Comparison of ENCODE assay signal across 11 cellular contexts in genomic region chr17:28944862-28945741, GRCh38. TPM values are rescaled to one million over a fixed set of nuclear protein-coding genes. Genes with fewer than 3 reads are reported as not detected.
DNase-seq lines count a peak whose midpoint lies in the region; FAIRE-seq and TF ChIP-seq lines count a peak whose summit lies in the region.
"Had no signal": no experiment of that assay in that cellular context is flagged by ENCODE, and none has a peak within 500 bp of the region (broad histone marks: within the 10 kb centered on the region; RNA-seq: fewer than 3 reads in every experiment).

No MANE protein-coding gene starts in this region.

- BruUV-seq in OCI-LY7 (replicated peaks; lab: Mats Ljungman, UMichigan): no TSS peak

- CTCF ChIA-PET in OCI-LY7 (lab: Charles Lee; ENCODE audit: unreplicated experiment) (interaction anchor here (0.5 to 0.6 kb wide), 2 partner anchors 16 to 52 kb away, joined by 3 to 8 read pairs; no protein-coding TSS in a partner anchor), H1 (lab: Charles Lee; ENCODE audit: partially characterized antibody) (interaction anchor here (0.6 to 1.3 kb wide), 6 partner anchors 8 to 1776 kb away, joined by 3 to 6 read pairs (median 3); no protein-coding TSS in a partner anchor)

- no peak overlapping the region for H3K4me3 Mint-ChIP-seq in T-helper 1 cell treated with Interleukin-12 subunit alpha and Interleukin-12 subunit beta and Interleukin-4 antibody, amounts not matched to agents 30 μg/mL and 1 μg/mL, for 36 hours

- H2BK12ac ChIP-seq in H1 (ENCODE audit: low read depth, low read length): no peak overlapping the region

- peaks cover 96% of the 10 kb centered on the region for H3K36me3 ChIP-seq in OCI-LY7 (ENCODE audit: insufficient read depth, low read length)
- peaks cover 0 to 29% (median 4%) of the 10 kb centered on the region in 4 experiments; a peak in 4 of 8 replicates for H3K36me3 ChIP-seq in H1 (ENCODE audit: control insufficient read depth in 2 of 4, insufficient read depth in 4 of 4, low read length in 3 of 4)
- no peaks in the 10 kb centered on the region for H3K36me3 ChIP-seq in skeletal muscle tissue (ENCODE audit: control insufficient read depth in 3 of 3, insufficient read depth in 3 of 3, low read length in 3 of 3)
- H3K36me3 ChIP-seq in effector memory CD4-positive, alpha-beta T cell (ENCODE audit: control insufficient read depth, insufficient read depth, low read length): peaks cover 8% of the 10 kb centered on the region
- H3K36me3 ChIP-seq: thoracic aorta had no signal

- H2BK15ac ChIP-seq in H1 (ENCODE audit: low read length): no peak overlapping the region

- H3K4me1 ChIP-seq in OCI-LY7 (ENCODE audit: insufficient read depth, low read length, poor library complexity, severe bottlenecking) (peaks cover 26% of the 10 kb centered on the region), H1 (replicated peaks in 1 of 4; ENCODE audit: control insufficient read depth in 3 of 4, insufficient read depth in 4 of 4, low read length in 3 of 4) (peaks cover 2 to 11% (median 7%) of the 10 kb centered on the region in 4 experiments; a peak in 5 of 7 replicates), skeletal muscle tissue (ENCODE audit: control insufficient read depth in 3 of 3, insufficient read depth in 3 of 3, low read length in 3 of 3) (peaks cover 61 to 68% (median 63%) of the 10 kb centered on the region in 3 donors)
- H3K4me1 ChIP-seq in effector memory CD4-positive, alpha-beta T cell (ENCODE audit: control insufficient read depth, insufficient read depth, low read length, poor library complexity, severe bottlenecking): peaks cover 34% of the 10 kb centered on the region

- DNase-seq in T-helper 1 cell (no peak), OCI-LY7 (ENCODE audit: low spot score) (no peak), H1 (ENCODE audit: low read depth in 1 of 2, low spot score in 2 of 2) (no peak), GF-D8 (lab: John Stamatoyannopoulos, UW) (no peak)
- no peak for DNase-seq in effector memory CD4-positive, alpha-beta T cell
- DNase-seq in stimulated activated CD4-positive, alpha-beta T cell treated with anti-CD3 and anti-CD28 coated beads, Interleukin-1b, Interleukin-23, amount 100 ng/mL, for 48 hours: no peak
- DNase-seq: MV-4-11 had no signal

- H3K79me1 ChIP-seq in H1 (ENCODE audit: low read depth, low read length): peaks cover 6% of the 10 kb centered on the region

- H3K9ac ChIP-seq in H1 (replicated peaks in 1 of 4; ENCODE audit: extremely low read depth in 1 of 4, low read depth in 3 of 4, low read length in 3 of 4): no peak overlapping the region
- peak overlapping the region in 1 of 3 donors; percentile 19 for H3K9ac ChIP-seq in skeletal muscle tissue (ENCODE audit: low read depth in 1 of 3, low read length in 3 of 3)

- no peak overlapping the region for H3K4me3 ChIP-seq in OCI-LY7 (ENCODE audit: low read depth, low read length, poor library complexity, severe bottlenecking)
- H3K4me3 ChIP-seq in H1 (ENCODE audit: extremely low read depth in 1 of 4, insufficient read depth in 2 of 4, low read depth in 3 of 4, low read length in 4 of 4): no peak overlapping the region
- no peak overlapping the region for H3K4me3 ChIP-seq in skeletal muscle tissue (ENCODE audit: low read length in 3 of 3)
- no peak overlapping the region for H3K4me3 ChIP-seq in effector memory CD4-positive, alpha-beta T cell (ENCODE audit: insufficient read depth, low read depth, low read length, poor library complexity, severe bottlenecking)
- H3K4me3 ChIP-seq: thoracic aorta had no signal

- H4K20me1 ChIP-seq in OCI-LY7 (ENCODE audit: insufficient read depth, low read length): peaks cover 6% of the 10 kb centered on the region
- H4K20me1 ChIP-seq in H1 (replicated peaks in 1 of 2; ENCODE audit: control insufficient read depth in 1 of 2, insufficient read depth in 2 of 2, low read length in 2 of 2): peaks cover 15% of the 10 kb centered on the region in 2 experiments

- H3K18ac ChIP-seq in H1 (ENCODE audit: extremely low read depth, low read length): no peak overlapping the region

- H3K79me2 ChIP-seq in OCI-LY7 (ENCODE audit: insufficient read depth, low read depth, low read length): peaks cover 97% of the 10 kb centered on the region
- H3K79me2 ChIP-seq in H1 (ENCODE audit: control insufficient read depth in 1 of 2, insufficient read depth in 2 of 2, low read length in 2 of 2): peaks cover 71 to 100% of the 10 kb centered on the region in 2 experiments

- TF ChIP-seq EP300 in H1 (IDR thresholded peaks at IDR 0.05; ENCODE audit: borderline replicate concordance in 1 of 2, low read depth in 2 of 2, low read length in 2 of 2): no peak

- no peak overlapping the region for H3K56ac ChIP-seq in H1 (replicated peaks; ENCODE audit: insufficient read length, low read depth, low read length)

- H2AK5ac ChIP-seq in H1 (ENCODE audit: low read depth, low read length): no peak overlapping the region

- TF ChIP-seq POLR2A in H1 (IDR thresholded peaks at IDR 0.05; ENCODE audit: control extremely low read depth in 1 of 2, low read depth in 2 of 2, low read length in 2 of 2): no peak

- H2BK20ac ChIP-seq in H1 (ENCODE audit: low read length): no peak overlapping the region

- no peak overlapping the region for H4K5ac ChIP-seq in H1 (ENCODE audit: insufficient read length, low read depth, low read length)

- POLR2A ChIA-PET in OCI-LY7 (lab: Charles Lee): interaction anchor here (0.6 to 1.1 kb wide), 2 partner anchors 35 to 52 kb away, joined by 3 read pairs; no protein-coding TSS in a partner anchor
- POLR2A ChIA-PET in H1 (lab: Charles Lee; ENCODE audit: partially characterized antibody): interaction anchor here (0.9 to 6.3 kb wide), 7 partner anchors 10 to 220 kb away, joined by 3 to 73 read pairs (median 4); no protein-coding TSS in a partner anchor

- H3K9me2 ChIP-seq in OCI-LY7 (ENCODE audit: insufficient read depth, low read length): no peaks in the 10 kb centered on the region

- H3K9me3 ChIP-seq in OCI-LY7 (ENCODE audit: low read length) (no peaks in the 10 kb centered on the region), H1 (ENCODE audit: insufficient read depth in 2 of 2, low read depth in 1 of 2, low read length in 1 of 2) (no peaks in the 10 kb centered on the region), skeletal muscle tissue (ENCODE audit: control insufficient read depth in 3 of 3, low read length in 3 of 3) (no peaks in the 10 kb centered on the region)
- H3K9me3 ChIP-seq in effector memory CD4-positive, alpha-beta T cell (ENCODE audit: control insufficient read depth, low read length): no peaks in the 10 kb centered on the region
- H3K9me3 ChIP-seq: thoracic aorta had no signal

- H3K27me3 ChIP-seq in H1 (replicated peaks in 1 of 4; ENCODE audit: control insufficient read depth in 3 of 4, extremely low read depth in 1 of 4, insufficient read depth in 3 of 4, low read length in 3 of 4) (no peaks in the 10 kb centered on the region), skeletal muscle tissue (ENCODE audit: control insufficient read depth in 3 of 3, insufficient read depth in 3 of 3, low read length in 3 of 3) (no peaks in the 10 kb centered on the region)
- no peaks in the 10 kb centered on the region for H3K27me3 ChIP-seq in effector memory CD4-positive, alpha-beta T cell (replicated peaks; ENCODE audit: control insufficient read depth, insufficient read depth, low read length, poor library complexity, severe bottlenecking)

- intact Hi-C loops in OCI-LY7 (cut with micrococcal nuclease; ENCODE audit: unreplicated experiment): no loop called here

- H2BK5ac ChIP-seq in H1 (ENCODE audit: low read depth, low read length): no peak overlapping the region

- H3K27ac Mint-ChIP-seq in T-helper 1 cell treated with Interleukin-12 subunit alpha and Interleukin-12 subunit beta and Interleukin-4 antibody, amounts not matched to agents 30 μg/mL and 1 μg/mL, for 36 hours: peak overlapping the region; percentile 62

- H4K8ac ChIP-seq in H1 (ENCODE audit: extremely low read depth, insufficient read depth, low read length): no peak overlapping the region

- FAIRE-seq in H1 (lab: Jason Lieb, UNC): no peak
- FAIRE-seq: A204.1 had no signal

- no peak for TF ChIP-seq CTCF in OCI-LY7 (conservative IDR thresholded peaks at IDR 0.05; ENCODE audit: low read length)
- no peak for TF ChIP-seq CTCF in H1 (IDR thresholded peaks at IDR 0.05; ENCODE audit: control extremely low read depth in 1 of 3, insufficient read depth in 1 of 3, low read depth in 1 of 3, low read length in 3 of 3)

- H2AFZ ChIP-seq in OCI-LY7 (ENCODE audit: low read length) (no peak overlapping the region), H1 (ENCODE audit: low read length) (no peak overlapping the region)

- no peaks in the 10 kb centered on the region; the same call in 1 of the 2 replicates for H3K23me2 ChIP-seq in H1 (ENCODE audit: low read depth, low read length)

- peaks cover 52% of the 10 kb centered on the region for H3K4me1 Mint-ChIP-seq in T-helper 1 cell treated with Interleukin-12 subunit alpha and Interleukin-12 subunit beta and Interleukin-4 antibody, amounts not matched to agents 30 μg/mL and 1 μg/mL, for 36 hours (ENCODE audit: low read depth)

- peak overlapping the region; percentile 27; the same call in 1 of the 2 replicates for H3K4me2 ChIP-seq in OCI-LY7 (ENCODE audit: low read length)
- no peak overlapping the region for H3K4me2 ChIP-seq in H1 (ENCODE audit: insufficient read depth in 1 of 2, low read depth in 2 of 2, low read length in 2 of 2)

- WGBS in H1 (ENCODE audit: extremely low coverage in 1 of 2, insufficient coverage in 1 of 2, insufficient read length in 1 of 2, insufficient replicate concordance in 2 of 2, low coverage in 1 of 2, low lambda C conversion rate in 2 of 2, missing lambda C conversion rate in 1 of 2), 2 experiments: 95% methylated on average over 8 of the region's 8 CpGs; no CpG with 5 or more reads in 1 of the 2 experiments

- no peak overlapping the region for H3K27ac ChIP-seq in OCI-LY7 (ENCODE audit: low read depth, low read length, poor library complexity, severe bottlenecking)
- H3K27ac ChIP-seq in H1 (ENCODE audit: low read depth, low read length): no peak overlapping the region
- H3K27ac ChIP-seq in skeletal muscle tissue (ENCODE audit: low read depth, low read length): peak overlapping the region; percentile 14
- H3K27ac ChIP-seq in effector memory CD4-positive, alpha-beta T cell (ENCODE audit: insufficient read depth, low read length, poor library complexity, severe bottlenecking): no peak overlapping the region
- H3K27ac ChIP-seq: thoracic aorta had no signal

- no peaks in the 10 kb centered on the region for H3K27me3 Mint-ChIP-seq in T-helper 1 cell treated with Interleukin-12 subunit alpha and Interleukin-12 subunit beta and Interleukin-4 antibody, amounts not matched to agents 30 μg/mL and 1 μg/mL, for 36 hours (ENCODE audit: low read depth)

- H4K91ac ChIP-seq in H1 (replicated peaks; ENCODE audit: insufficient read length, low read length): no peak overlapping the region

- H3K14ac ChIP-seq in H1 (ENCODE audit: insufficient read length): no peak overlapping the region

- peaks cover 39% of the 10 kb centered on the region for H3K36me3 Mint-ChIP-seq in T-helper 1 cell treated with Interleukin-12 subunit alpha and Interleukin-12 subunit beta and Interleukin-4 antibody, amounts not matched to agents 30 μg/mL and 1 μg/mL, for 36 hours (ENCODE audit: low read depth)

- H3K9me3 Mint-ChIP-seq in T-helper 1 cell treated with Interleukin-12 subunit alpha and Interleukin-12 subunit beta and Interleukin-4 antibody, amounts not matched to agents 30 μg/mL and 1 μg/mL, for 36 hours: no peaks in the 10 kb centered on the region

- TF ChIP-seq RAD21 in H1 (IDR thresholded peaks at IDR 0.05 in 1 of 2, conservative IDR thresholded peaks at IDR 0.05 in 1 of 2; ENCODE audit: low read depth in 2 of 2, low read length in 2 of 2): no peak

- H3K23ac ChIP-seq in H1 (ENCODE audit: insufficient read length): no peak overlapping the region

- no peak overlapping the region for H2BK120ac ChIP-seq in H1 (replicated peaks; ENCODE audit: low read depth, low read length)

- H3K4ac ChIP-seq in H1 (replicated peaks; ENCODE audit: insufficient read length, low read depth, low read length): no peak overlapping the region

RNA-seq across cellular contexts. Expression of gene PHF12, which starts 6.2 kb away (rescaled TPM):
- 40.6 and 43.2 TPM in 2 replicates for total RNA-seq in OCI-LY7 (2014; rRNA removed; shearing (Covaris generic))
- total RNA-seq in OCI-LY7 (2022) (62.5 and 66.7 TPM in 2 replicates), skeletal muscle tissue (8.9 TPM)
- total RNA-seq in H1 (2021; fragmentation: NEBNext Ultra II Directional; extraction: Animal tissue kit (Norgen Biotek cat#: 25700)): 57.7 and 65.7 TPM in 2 replicates
- polyA plus RNA-seq in H1 (2011; rRNA removed): 38.8 and 74.8 TPM in 2 replicates
- polyA plus RNA-seq in H1 (2011; cell fraction: cytosol; rRNA removed): 35.5 TPM
- polyA plus RNA-seq in H1 (2011; cell fraction: nucleus; rRNA removed): 143 TPM
- polyA plus RNA-seq in H1 (2012, experiment 1 of 2): 54.3 to 66.0 TPM (median 57.0 TPM) in 4 replicates
- 18.9 TPM for polyA plus RNA-seq in H1 (2012, experiment 2 of 2)
- 30.5 TPM for polyA plus RNA-seq in H1 (2013, experiment 1 of 2)
- 27.9 TPM for polyA plus RNA-seq in H1 (2013, experiment 2 of 2)
- polyA minus RNA-seq in H1 (2011; rRNA and poly(A)+ RNA removed): 52.7 and 53.4 TPM in 2 replicates
- polyA minus RNA-seq in H1 (2011; cell fraction: cytosol; rRNA and poly(A)+ RNA removed): 41.7 TPM
- polyA minus RNA-seq in H1 (2011; cell fraction: nucleus; rRNA and poly(A)+ RNA removed): 69.0 TPM

RNA-seq across cellular contexts. Expression of gene DHRS13, which starts 42.2 kb away (rescaled TPM):
- 27.1 and 28.4 TPM in 2 replicates for total RNA-seq in OCI-LY7 (2014; rRNA removed; shearing (Covaris generic))
- total RNA-seq in OCI-LY7 (2022): 27.2 and 29.2 TPM in 2 replicates
- 22.1 and 23.7 TPM in 2 replicates for total RNA-seq in H1 (2021; fragmentation: NEBNext Ultra II Directional; extraction: Animal tissue kit (Norgen Biotek cat#: 25700))
- 30.0 and 33.9 TPM in 2 replicates for polyA plus RNA-seq in H1 (2011; rRNA removed)
- 31.3 TPM for polyA plus RNA-seq in H1 (2011; cell fraction: cytosol; rRNA removed)
- polyA plus RNA-seq in H1 (2011; cell fraction: nucleus; rRNA removed): 26.4 TPM
- polyA plus RNA-seq in H1 (2012, experiment 1 of 2): 9.0 to 18.0 TPM (median 17.3 TPM) in 4 replicates
- polyA plus RNA-seq in H1 (2012, experiment 2 of 2): 21.1 TPM
- 29.1 TPM for polyA plus RNA-seq in H1 (2013, experiment 1 of 2)
- 30.8 TPM for polyA plus RNA-seq in H1 (2013, experiment 2 of 2)
- 18.9 and 19.8 TPM in 2 replicates for polyA minus RNA-seq in H1 (2011; rRNA and poly(A)+ RNA removed)
- 12.2 TPM for polyA minus RNA-seq in H1 (2011; cell fraction: cytosol; rRNA and poly(A)+ RNA removed)
- polyA minus RNA-seq in H1 (2011; cell fraction: nucleus; rRNA and poly(A)+ RNA removed): 14.2 TPM
- total RNA-seq in skeletal muscle tissue: 5.7 TPM

RNA-seq across cellular contexts. Expression of gene FLOT2, which starts 47.6 kb away (rescaled TPM):
- total RNA-seq in OCI-LY7 (2014; rRNA removed; shearing (Covaris generic)): 43.5 and 46.5 TPM in 2 replicates
- 110 and 122 TPM in 2 replicates for total RNA-seq in OCI-LY7 (2022)
- total RNA-seq in H1 (2021; fragmentation: NEBNext Ultra II Directional; extraction: Animal tissue kit (Norgen Biotek cat#: 25700)): 116 and 121 TPM in 2 replicates
- polyA plus RNA-seq in H1 (2011; rRNA removed): 189 and 209 TPM in 2 replicates
- 133 TPM for polyA plus RNA-seq in H1 (2011; cell fraction: cytosol; rRNA removed)
- polyA plus RNA-seq in H1 (2011; cell fraction: nucleus; rRNA removed): 102 TPM
- polyA plus RNA-seq in H1 (2012, experiment 1 of 2): 101 to 164 TPM (median 143 TPM) in 4 replicates
- 179 TPM for polyA plus RNA-seq in H1 (2012, experiment 2 of 2)
- 85.5 TPM for polyA plus RNA-seq in H1 (2013, experiment 1 of 2)
- polyA plus RNA-seq in H1 (2013, experiment 2 of 2): 66.9 TPM
- 128 and 140 TPM in 2 replicates for polyA minus RNA-seq in H1 (2011; rRNA and poly(A)+ RNA removed)
- polyA minus RNA-seq in H1 (2011; cell fraction: cytosol; rRNA and poly(A)+ RNA removed): 88.1 TPM
- polyA minus RNA-seq in H1 (2011; cell fraction: nucleus; rRNA and poly(A)+ RNA removed): 31.3 TPM
- 25.6 TPM for total RNA-seq in skeletal muscle tissue
